Comparison of ENCODE assay signal across 2 cellular contexts in the genomic region with DNA sequence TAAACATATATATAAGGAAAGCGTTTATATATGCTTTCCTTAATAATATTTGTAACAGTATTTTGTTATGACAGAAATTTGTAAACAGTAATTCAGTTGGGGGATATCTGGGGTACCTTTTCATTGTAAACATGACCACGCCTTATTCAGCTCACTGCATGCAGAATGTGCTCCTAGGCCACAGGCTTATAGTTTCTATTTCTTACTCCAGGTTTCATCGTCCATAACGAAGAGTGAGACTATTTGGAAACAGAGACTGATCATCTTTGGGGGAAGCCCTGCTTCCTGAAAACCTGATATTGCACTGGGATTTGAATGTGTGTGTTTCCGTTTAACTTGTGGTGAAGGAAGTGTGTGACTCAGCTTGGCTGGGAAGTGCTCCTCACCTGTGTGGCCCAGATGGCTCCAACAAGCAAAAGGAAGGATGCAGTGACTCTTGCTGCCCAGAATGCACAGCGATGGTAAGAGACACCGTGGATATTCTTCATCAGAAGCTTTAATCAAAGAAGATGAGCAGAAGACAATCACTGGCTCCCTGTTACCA.
TF ChIP-seq lines count a peak whose summit lies in the region.

No MANE protein-coding gene starts in this region.

TF ChIP-seq in HCT116, 20 proteins besides CTCF, POLR2A, EP300 and RAD21:
- TF ChIP-seq ZNF274 (IDR thresholded peaks at IDR 0.05; ENCODE audit: low read depth, low read length) (no peak), FOSL1 (IDR thresholded peaks at IDR 0.05; ENCODE audit: low read depth) (0 out of 2 replicates have a peak, but pooled peaks have one; percentile 7), POLR2AphosphoS5 (IDR thresholded peaks at IDR 0.05; ENCODE audit: low read depth, low read length) (no peak), EGR1 (IDR thresholded peaks at IDR 0.05; ENCODE audit: low read depth) (no peak)
- TF ChIP-seq, protein P1, sequence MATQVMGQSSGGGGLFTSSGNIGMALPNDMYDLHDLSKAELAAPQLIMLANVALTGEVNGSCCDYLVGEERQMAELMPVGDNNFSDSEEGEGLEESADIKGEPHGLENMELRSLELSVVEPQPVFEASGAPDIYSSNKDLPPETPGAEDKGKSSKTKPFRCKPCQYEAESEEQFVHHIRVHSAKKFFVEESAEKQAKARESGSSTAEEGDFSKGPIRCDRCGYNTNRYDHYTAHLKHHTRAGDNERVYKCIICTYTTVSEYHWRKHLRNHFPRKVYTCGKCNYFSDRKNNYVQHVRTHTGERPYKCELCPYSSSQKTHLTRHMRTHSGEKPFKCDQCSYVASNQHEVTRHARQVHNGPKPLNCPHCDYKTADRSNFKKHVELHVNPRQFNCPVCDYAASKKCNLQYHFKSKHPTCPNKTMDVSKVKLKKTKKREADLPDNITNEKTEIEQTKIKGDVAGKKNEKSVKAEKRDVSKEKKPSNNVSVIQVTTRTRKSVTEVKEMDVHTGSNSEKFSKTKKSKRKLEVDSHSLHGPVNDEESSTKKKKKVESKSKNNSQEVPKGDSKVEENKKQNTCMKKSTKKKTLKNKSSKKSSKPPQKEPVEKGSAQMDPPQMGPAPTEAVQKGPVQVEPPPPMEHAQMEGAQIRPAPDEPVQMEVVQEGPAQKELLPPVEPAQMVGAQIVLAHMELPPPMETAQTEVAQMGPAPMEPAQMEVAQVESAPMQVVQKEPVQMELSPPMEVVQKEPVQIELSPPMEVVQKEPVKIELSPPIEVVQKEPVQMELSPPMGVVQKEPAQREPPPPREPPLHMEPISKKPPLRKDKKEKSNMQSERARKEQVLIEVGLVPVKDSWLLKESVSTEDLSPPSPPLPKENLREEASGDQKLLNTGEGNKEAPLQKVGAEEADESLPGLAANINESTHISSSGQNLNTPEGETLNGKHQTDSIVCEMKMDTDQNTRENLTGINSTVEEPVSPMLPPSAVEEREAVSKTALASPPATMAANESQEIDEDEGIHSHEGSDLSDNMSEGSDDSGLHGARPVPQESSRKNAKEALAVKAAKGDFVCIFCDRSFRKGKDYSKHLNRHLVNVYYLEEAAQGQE (IDR thresholded peaks at IDR 0.05; ENCODE audit: low read depth) = no peak
- TF ChIP-seq, protein P2, sequence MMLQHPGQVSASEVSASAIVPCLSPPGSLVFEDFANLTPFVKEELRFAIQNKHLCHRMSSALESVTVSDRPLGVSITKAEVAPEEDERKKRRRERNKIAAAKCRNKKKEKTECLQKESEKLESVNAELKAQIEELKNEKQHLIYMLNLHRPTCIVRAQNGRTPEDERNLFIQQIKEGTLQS (IDR thresholded peaks at IDR 0.05) = no peak
- TF ChIP-seq, protein P3, sequence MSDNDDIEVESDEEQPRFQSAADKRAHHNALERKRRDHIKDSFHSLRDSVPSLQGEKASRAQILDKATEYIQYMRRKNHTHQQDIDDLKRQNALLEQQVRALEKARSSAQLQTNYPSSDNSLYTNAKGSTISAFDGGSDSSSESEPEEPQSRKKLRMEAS (IDR thresholded peaks at IDR 0.05) = no peak
- TF ChIP-seq, protein P4, sequence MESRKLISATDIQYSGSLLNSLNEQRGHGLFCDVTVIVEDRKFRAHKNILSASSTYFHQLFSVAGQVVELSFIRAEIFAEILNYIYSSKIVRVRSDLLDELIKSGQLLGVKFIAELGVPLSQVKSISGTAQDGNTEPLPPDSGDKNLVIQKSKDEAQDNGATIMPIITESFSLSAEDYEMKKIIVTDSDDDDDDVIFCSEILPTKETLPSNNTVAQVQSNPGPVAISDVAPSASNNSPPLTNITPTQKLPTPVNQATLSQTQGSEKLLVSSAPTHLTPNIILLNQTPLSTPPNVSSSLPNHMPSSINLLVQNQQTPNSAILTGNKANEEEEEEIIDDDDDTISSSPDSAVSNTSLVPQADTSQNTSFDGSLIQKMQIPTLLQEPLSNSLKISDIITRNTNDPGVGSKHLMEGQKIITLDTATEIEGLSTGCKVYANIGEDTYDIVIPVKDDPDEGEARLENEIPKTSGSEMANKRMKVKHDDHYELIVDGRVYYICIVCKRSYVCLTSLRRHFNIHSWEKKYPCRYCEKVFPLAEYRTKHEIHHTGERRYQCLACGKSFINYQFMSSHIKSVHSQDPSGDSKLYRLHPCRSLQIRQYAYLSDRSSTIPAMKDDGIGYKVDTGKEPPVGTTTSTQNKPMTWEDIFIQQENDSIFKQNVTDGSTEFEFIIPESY (IDR thresholded peaks at IDR 0.05; ENCODE audit: extremely low read depth, insufficient replicate concordance, low read length) = no peak

TF ChIP-seq in WTC11, 78 proteins besides CTCF, POLR2A, EP300 and RAD21 (continued from another document):
- TF ChIP-seq, protein P5, sequence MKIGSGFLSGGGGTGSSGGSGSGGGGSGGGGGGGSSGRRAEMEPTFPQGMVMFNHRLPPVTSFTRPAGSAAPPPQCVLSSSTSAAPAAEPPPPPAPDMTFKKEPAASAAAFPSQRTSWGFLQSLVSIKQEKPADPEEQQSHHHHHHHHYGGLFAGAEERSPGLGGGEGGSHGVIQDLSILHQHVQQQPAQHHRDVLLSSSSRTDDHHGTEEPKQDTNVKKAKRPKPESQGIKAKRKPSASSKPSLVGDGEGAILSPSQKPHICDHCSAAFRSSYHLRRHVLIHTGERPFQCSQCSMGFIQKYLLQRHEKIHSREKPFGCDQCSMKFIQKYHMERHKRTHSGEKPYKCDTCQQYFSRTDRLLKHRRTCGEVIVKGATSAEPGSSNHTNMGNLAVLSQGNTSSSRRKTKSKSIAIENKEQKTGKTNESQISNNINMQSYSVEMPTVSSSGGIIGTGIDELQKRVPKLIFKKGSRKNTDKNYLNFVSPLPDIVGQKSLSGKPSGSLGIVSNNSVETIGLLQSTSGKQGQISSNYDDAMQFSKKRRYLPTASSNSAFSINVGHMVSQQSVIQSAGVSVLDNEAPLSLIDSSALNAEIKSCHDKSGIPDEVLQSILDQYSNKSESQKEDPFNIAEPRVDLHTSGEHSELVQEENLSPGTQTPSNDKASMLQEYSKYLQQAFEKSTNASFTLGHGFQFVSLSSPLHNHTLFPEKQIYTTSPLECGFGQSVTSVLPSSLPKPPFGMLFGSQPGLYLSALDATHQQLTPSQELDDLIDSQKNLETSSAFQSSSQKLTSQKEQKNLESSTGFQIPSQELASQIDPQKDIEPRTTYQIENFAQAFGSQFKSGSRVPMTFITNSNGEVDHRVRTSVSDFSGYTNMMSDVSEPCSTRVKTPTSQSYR (CRISPR knock-in tag; IDR thresholded peaks at IDR 0.05) = no peak
- TF ChIP-seq OVOL2 (CRISPR knock-in tag; IDR thresholded peaks at IDR 0.05; ENCODE audit: borderline replicate concordance) (no peak), ZNF138 (CRISPR knock-in tag; conservative IDR thresholded peaks at IDR 0.05) (no peak), CREB1 (CRISPR knock-in tag; IDR thresholded peaks at IDR 0.05) (no peak), ZNF219 (CRISPR knock-in tag; IDR thresholded peaks at IDR 0.05; ENCODE audit: borderline replicate concordance) (no peak), NFATC4 (CRISPR knock-in tag; IDR thresholded peaks at IDR 0.05) (no peak), ZBTB21 (CRISPR knock-in tag; IDR thresholded peaks at IDR 0.05; ENCODE audit: borderline replicate concordance) (no peak)
- TF ChIP-seq, protein P6, sequence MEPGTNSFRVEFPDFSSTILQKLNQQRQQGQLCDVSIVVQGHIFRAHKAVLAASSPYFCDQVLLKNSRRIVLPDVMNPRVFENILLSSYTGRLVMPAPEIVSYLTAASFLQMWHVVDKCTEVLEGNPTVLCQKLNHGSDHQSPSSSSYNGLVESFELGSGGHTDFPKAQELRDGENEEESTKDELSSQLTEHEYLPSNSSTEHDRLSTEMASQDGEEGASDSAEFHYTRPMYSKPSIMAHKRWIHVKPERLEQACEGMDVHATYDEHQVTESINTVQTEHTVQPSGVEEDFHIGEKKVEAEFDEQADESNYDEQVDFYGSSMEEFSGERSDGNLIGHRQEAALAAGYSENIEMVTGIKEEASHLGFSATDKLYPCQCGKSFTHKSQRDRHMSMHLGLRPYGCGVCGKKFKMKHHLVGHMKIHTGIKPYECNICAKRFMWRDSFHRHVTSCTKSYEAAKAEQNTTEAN (CRISPR knock-in tag; IDR thresholded peaks at IDR 0.05) = no peak
- TF ChIP-seq, protein P7, sequence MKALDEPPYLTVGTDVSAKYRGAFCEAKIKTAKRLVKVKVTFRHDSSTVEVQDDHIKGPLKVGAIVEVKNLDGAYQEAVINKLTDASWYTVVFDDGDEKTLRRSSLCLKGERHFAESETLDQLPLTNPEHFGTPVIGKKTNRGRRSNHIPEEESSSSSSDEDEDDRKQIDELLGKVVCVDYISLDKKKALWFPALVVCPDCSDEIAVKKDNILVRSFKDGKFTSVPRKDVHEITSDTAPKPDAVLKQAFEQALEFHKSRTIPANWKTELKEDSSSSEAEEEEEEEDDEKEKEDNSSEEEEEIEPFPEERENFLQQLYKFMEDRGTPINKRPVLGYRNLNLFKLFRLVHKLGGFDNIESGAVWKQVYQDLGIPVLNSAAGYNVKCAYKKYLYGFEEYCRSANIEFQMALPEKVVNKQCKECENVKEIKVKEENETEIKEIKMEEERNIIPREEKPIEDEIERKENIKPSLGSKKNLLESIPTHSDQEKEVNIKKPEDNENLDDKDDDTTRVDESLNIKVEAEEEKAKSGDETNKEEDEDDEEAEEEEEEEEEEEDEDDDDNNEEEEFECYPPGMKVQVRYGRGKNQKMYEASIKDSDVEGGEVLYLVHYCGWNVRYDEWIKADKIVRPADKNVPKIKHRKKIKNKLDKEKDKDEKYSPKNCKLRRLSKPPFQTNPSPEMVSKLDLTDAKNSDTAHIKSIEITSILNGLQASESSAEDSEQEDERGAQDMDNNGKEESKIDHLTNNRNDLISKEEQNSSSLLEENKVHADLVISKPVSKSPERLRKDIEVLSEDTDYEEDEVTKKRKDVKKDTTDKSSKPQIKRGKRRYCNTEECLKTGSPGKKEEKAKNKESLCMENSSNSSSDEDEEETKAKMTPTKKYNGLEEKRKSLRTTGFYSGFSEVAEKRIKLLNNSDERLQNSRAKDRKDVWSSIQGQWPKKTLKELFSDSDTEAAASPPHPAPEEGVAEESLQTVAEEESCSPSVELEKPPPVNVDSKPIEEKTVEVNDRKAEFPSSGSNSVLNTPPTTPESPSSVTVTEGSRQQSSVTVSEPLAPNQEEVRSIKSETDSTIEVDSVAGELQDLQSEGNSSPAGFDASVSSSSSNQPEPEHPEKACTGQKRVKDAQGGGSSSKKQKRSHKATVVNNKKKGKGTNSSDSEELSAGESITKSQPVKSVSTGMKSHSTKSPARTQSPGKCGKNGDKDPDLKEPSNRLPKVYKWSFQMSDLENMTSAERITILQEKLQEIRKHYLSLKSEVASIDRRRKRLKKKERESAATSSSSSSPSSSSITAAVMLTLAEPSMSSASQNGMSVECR (CRISPR knock-in tag; IDR thresholded peaks at IDR 0.05; ENCODE audit: borderline replicate concordance) = no peak
- TF ChIP-seq, protein P8, sequence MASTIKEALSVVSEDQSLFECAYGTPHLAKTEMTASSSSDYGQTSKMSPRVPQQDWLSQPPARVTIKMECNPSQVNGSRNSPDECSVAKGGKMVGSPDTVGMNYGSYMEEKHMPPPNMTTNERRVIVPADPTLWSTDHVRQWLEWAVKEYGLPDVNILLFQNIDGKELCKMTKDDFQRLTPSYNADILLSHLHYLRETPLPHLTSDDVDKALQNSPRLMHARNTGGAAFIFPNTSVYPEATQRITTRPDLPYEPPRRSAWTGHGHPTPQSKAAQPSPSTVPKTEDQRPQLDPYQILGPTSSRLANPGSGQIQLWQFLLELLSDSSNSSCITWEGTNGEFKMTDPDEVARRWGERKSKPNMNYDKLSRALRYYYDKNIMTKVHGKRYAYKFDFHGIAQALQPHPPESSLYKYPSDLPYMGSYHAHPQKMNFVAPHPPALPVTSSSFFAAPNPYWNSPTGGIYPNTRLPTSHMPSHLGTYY (CRISPR knock-in tag; IDR thresholded peaks at IDR 0.05) = no peak
- TF ChIP-seq, protein P9, sequence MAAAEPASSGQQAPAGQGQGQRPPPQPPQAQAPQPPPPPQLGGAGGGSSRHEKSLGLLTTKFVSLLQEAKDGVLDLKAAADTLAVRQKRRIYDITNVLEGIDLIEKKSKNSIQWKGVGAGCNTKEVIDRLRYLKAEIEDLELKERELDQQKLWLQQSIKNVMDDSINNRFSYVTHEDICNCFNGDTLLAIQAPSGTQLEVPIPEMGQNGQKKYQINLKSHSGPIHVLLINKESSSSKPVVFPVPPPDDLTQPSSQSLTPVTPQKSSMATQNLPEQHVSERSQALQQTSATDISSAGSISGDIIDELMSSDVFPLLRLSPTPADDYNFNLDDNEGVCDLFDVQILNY (CRISPR knock-in tag; IDR thresholded peaks at IDR 0.05) = no peak
- TF ChIP-seq, protein P10, sequence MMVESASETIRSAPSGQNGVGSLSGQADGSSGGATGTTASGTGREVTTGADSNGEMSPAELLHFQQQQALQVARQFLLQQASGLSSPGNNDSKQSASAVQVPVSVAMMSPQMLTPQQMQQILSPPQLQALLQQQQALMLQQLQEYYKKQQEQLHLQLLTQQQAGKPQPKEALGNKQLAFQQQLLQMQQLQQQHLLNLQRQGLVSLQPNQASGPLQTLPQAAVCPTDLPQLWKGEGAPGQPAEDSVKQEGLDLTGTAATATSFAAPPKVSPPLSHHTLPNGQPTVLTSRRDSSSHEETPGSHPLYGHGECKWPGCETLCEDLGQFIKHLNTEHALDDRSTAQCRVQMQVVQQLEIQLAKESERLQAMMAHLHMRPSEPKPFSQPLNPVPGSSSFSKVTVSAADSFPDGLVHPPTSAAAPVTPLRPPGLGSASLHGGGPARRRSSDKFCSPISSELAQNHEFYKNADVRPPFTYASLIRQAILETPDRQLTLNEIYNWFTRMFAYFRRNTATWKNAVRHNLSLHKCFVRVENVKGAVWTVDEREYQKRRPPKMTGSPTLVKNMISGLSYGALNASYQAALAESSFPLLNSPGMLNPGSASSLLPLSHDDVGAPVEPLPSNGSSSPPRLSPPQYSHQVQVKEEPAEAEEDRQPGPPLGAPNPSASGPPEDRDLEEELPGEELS (CRISPR knock-in tag; IDR thresholded peaks at IDR 0.05) = no peak
- TF ChIP-seq, protein P11, sequence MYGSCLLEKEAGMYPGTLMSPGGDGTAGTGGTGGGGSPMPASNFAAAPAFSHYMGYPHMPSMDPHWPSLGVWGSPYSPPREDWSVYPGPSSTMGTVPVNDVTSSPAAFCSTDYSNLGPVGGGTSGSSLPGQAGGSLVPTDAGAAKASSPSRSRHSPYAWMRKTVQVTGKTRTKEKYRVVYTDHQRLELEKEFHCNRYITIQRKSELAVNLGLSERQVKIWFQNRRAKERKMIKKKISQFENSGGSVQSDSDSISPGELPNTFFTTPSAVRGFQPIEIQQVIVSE (CRISPR knock-in tag; IDR thresholded peaks at IDR 0.05; ENCODE audit: borderline replicate concordance) = no peak
- TF ChIP-seq, protein P12, sequence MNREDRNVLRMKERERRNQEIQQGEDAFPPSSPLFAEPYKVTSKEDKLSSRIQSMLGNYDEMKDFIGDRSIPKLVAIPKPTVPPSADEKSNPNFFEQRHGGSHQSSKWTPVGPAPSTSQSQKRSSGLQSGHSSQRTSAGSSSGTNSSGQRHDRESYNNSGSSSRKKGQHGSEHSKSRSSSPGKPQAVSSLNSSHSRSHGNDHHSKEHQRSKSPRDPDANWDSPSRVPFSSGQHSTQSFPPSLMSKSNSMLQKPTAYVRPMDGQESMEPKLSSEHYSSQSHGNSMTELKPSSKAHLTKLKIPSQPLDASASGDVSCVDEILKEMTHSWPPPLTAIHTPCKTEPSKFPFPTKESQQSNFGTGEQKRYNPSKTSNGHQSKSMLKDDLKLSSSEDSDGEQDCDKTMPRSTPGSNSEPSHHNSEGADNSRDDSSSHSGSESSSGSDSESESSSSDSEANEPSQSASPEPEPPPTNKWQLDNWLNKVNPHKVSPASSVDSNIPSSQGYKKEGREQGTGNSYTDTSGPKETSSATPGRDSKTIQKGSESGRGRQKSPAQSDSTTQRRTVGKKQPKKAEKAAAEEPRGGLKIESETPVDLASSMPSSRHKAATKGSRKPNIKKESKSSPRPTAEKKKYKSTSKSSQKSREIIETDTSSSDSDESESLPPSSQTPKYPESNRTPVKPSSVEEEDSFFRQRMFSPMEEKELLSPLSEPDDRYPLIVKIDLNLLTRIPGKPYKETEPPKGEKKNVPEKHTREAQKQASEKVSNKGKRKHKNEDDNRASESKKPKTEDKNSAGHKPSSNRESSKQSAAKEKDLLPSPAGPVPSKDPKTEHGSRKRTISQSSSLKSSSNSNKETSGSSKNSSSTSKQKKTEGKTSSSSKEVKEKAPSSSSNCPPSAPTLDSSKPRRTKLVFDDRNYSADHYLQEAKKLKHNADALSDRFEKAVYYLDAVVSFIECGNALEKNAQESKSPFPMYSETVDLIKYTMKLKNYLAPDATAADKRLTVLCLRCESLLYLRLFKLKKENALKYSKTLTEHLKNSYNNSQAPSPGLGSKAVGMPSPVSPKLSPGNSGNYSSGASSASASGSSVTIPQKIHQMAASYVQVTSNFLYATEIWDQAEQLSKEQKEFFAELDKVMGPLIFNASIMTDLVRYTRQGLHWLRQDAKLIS (CRISPR knock-in tag; IDR thresholded peaks at IDR 0.05; ENCODE audit: borderline replicate concordance) = no peak
TF ChIP-seq in WTC11: peak in this region for 0.
